In genomic region chr14:69324341-69324931, GRCh38 we compare ENCODE assay signal across 14 cellular contexts.
A peak's percentile ranks its signal among the peaks of the same experiment; 100 is the strongest.
DNase-seq lines count a peak whose midpoint lies in the region; ATAC-seq, FAIRE-seq and TF ChIP-seq lines count a peak whose summit lies in the region.
"Had no signal": no experiment of that assay in that cellular context is flagged by ENCODE, and none has a peak within 500 bp of the region (broad histone marks: within the 10 kb centered on the region; RNA-seq: fewer than 3 reads in every experiment).

No MANE protein-coding gene starts in this region.

- H3K23me2 ChIP-seq in H1 (ENCODE audit: low read depth, low read length): no peaks in the 10 kb centered on the region

- no peak overlapping the region for H4K5ac ChIP-seq in H1 (ENCODE audit: insufficient read length, low read depth, low read length)

- no peaks in the 10 kb centered on the region for H3K79me2 ChIP-seq in H1 (ENCODE audit: control insufficient read depth in 1 of 2, insufficient read depth in 2 of 2, low read length in 2 of 2)

- 88% methylated on average over 8 of the region's 9 CpGs; no CpG with 5 or more reads in 1 of the 2 experiments for WGBS in H1 (ENCODE audit: extremely low coverage in 1 of 2, insufficient coverage in 1 of 2, insufficient read length in 1 of 2, insufficient replicate concordance in 2 of 2, low coverage in 1 of 2, low lambda C conversion rate in 2 of 2, missing lambda C conversion rate in 1 of 2), 2 experiments
- WGBS in neuronal stem cell (ENCODE audit: extremely low coverage in 2 of 2, insufficient read length in 2 of 2, insufficient replicate concordance in 1 of 2), 2 donors: no CpG with 5 or more reads among the region's 9 CpGs

- intact Hi-C loops in uterus (cut with DNase I; ENCODE audit: low total_unique reads) (no loop called here), posterior vena cava (cut with DNase I) (no loop called here)

- TF ChIP-seq POLR2A in H1 (IDR thresholded peaks at IDR 0.05; ENCODE audit: control extremely low read depth in 1 of 2, low read depth in 2 of 2, low read length in 2 of 2) (no peak), uterus (IDR thresholded peaks at IDR 0.05) (no peak)

- H3K18ac ChIP-seq in H1 (ENCODE audit: extremely low read depth, low read length): no peak overlapping the region
- peak overlapping the region; percentile 20 for H3K18ac ChIP-seq in neuronal stem cell (ENCODE audit: low read length)

- H4K91ac ChIP-seq in H1 (replicated peaks; ENCODE audit: insufficient read length, low read length) (no peak overlapping the region), neuronal stem cell (ENCODE audit: low read depth, low read length, poor library complexity) (no peak overlapping the region)

- H3K9me3 ChIP-seq in H1 (ENCODE audit: insufficient read depth in 2 of 2, low read depth in 1 of 2, low read length in 1 of 2) (no peaks in the 10 kb centered on the region), neuronal stem cell (replicated peaks in 1 of 2; ENCODE audit: control insufficient read depth in 2 of 2, insufficient read depth in 1 of 2, low read depth in 1 of 2, low read length in 2 of 2) (peaks cover 0 to 2% of the 10 kb centered on the region in 2 donors), uterus (no peaks in the 10 kb centered on the region)

- TF ChIP-seq RAD21 in H1 (IDR thresholded peaks at IDR 0.05 in 1 of 2, conservative IDR thresholded peaks at IDR 0.05 in 1 of 2; ENCODE audit: low read depth in 2 of 2, low read length in 2 of 2): no peak

- no peak overlapping the region for H2BK20ac ChIP-seq in H1 (ENCODE audit: low read length)

- TF ChIP-seq CTCF in H1 (IDR thresholded peaks at IDR 0.05; ENCODE audit: control extremely low read depth in 1 of 3, insufficient read depth in 1 of 3, low read depth in 1 of 3, low read length in 3 of 3): no peak
- no peak for TF ChIP-seq CTCF in uterus (IDR thresholded peaks at IDR 0.05)

- no peaks in the 10 kb centered on the region for H3K27me3 ChIP-seq in H1 (replicated peaks in 1 of 4; ENCODE audit: control insufficient read depth in 3 of 4, extremely low read depth in 1 of 4, insufficient read depth in 3 of 4, low read length in 3 of 4)
- no peaks in the 10 kb centered on the region for H3K27me3 ChIP-seq in neuronal stem cell (ENCODE audit: control insufficient read depth in 3 of 3, insufficient read depth in 3 of 3, low read depth in 1 of 3, low read length in 3 of 3)
- H3K27me3 ChIP-seq in uterus: no peaks in the 10 kb centered on the region

- H3K9ac ChIP-seq in H1 (replicated peaks in 1 of 4; ENCODE audit: extremely low read depth in 1 of 4, low read depth in 3 of 4, low read length in 3 of 4) (no peak overlapping the region), neuronal stem cell (ENCODE audit: low read depth, low read length, poor library complexity) (peak overlapping the region; percentile 9)

- TF ChIP-seq EP300 in H1 (IDR thresholded peaks at IDR 0.05; ENCODE audit: borderline replicate concordance in 1 of 2, low read depth in 2 of 2, low read length in 2 of 2): no peak

- no peaks in the 10 kb centered on the region for H3K9me3 Mint-ChIP-seq in stimulated activated naive CD8-positive, alpha-beta T cell treated with anti-CD3 and anti-CD28 coated beads, Interleukin-15, amount 100 ng/mL, for 72 hours
- H3K9me3 Mint-ChIP-seq: H9 had no signal

- H3K14ac ChIP-seq in H1 (ENCODE audit: insufficient read length) (no peak overlapping the region), neuronal stem cell (ENCODE audit: low read length) (no peak overlapping the region)

- H3K23ac ChIP-seq in H1 (ENCODE audit: insufficient read length) (no peak overlapping the region), neuronal stem cell (ENCODE audit: low read depth, low read length, poor library complexity) (no peak overlapping the region)

- H2BK120ac ChIP-seq in H1 (replicated peaks; ENCODE audit: low read depth, low read length): no peak overlapping the region
- no peak overlapping the region for H2BK120ac ChIP-seq in neuronal stem cell (ENCODE audit: low read depth, low read length)

- peak overlapping the region; percentile 40; the same call in 1 of the 2 replicates for H2BK15ac ChIP-seq in H1 (ENCODE audit: low read length)
- no peak overlapping the region for H2BK15ac ChIP-seq in neuronal stem cell (ENCODE audit: low read length)

- no peak overlapping the region for H3K56ac ChIP-seq in H1 (replicated peaks; ENCODE audit: insufficient read length, low read depth, low read length)

- H3K4me3 Mint-ChIP-seq in stimulated activated naive CD8-positive, alpha-beta T cell treated with anti-CD3 and anti-CD28 coated beads, Interleukin-15, amount 100 ng/mL, for 72 hours: no peak overlapping the region

- FAIRE-seq in H1 (lab: Jason Lieb, UNC): no peak

- H3K79me1 ChIP-seq in H1 (ENCODE audit: low read depth, low read length): no peaks in the 10 kb centered on the region
- no peaks in the 10 kb centered on the region for H3K79me1 ChIP-seq in neuronal stem cell (ENCODE audit: low read depth, low read length)

- no peak for ATAC-seq in stimulated activated naive CD8-positive, alpha-beta T cell treated with anti-CD3 and anti-CD28 coated beads, Interleukin-15, amount 100 ng/mL, for 72 hours
- ATAC-seq in stimulated activated naive CD8-positive, alpha-beta T cell treated with anti-CD3 and anti-CD28 coated beads, Interleukin-15, Interleukin-2, amounts not matched to agents 100 U/mL and 50 U/mL, for 24 hours: no peak

- H4K8ac ChIP-seq in H1 (ENCODE audit: extremely low read depth, insufficient read depth, low read length) (no peak overlapping the region; the same call in 1 of the 2 replicates), neuronal stem cell (ENCODE audit: low read depth, low read length) (no peak overlapping the region)

- H4K20me1 ChIP-seq in H1 (replicated peaks in 1 of 2; ENCODE audit: control insufficient read depth in 1 of 2, insufficient read depth in 2 of 2, low read length in 2 of 2): no peaks in the 10 kb centered on the region

- CTCF ChIA-PET in H1 (lab: Charles Lee; ENCODE audit: partially characterized antibody): interaction anchor here (0.8 to 5.5 kb wide), 17 partner anchors 8 to 82 kb away, joined by 3 to 34 read pairs (median 8); no protein-coding TSS in a partner anchor

- peak overlapping the region; percentile 40 for H3K4ac ChIP-seq in H1 (replicated peaks; ENCODE audit: insufficient read length, low read depth, low read length)
- no peak overlapping the region for H3K4ac ChIP-seq in neuronal stem cell (ENCODE audit: low read length)

- no peak overlapping the region for H3K27ac ChIP-seq in H1 (ENCODE audit: low read depth, low read length)
- no peak overlapping the region for H3K27ac ChIP-seq in neuronal stem cell (replicated peaks; ENCODE audit: low read length)
- H3K27ac ChIP-seq in uterus: no peak overlapping the region

- H3K27me3 Mint-ChIP-seq in stimulated activated naive CD8-positive, alpha-beta T cell treated with anti-CD3 and anti-CD28 coated beads, Interleukin-15, amount 100 ng/mL, for 72 hours: peaks cover 8% of the 10 kb centered on the region

- H3K4me1 ChIP-seq in H1 (replicated peaks in 1 of 4; ENCODE audit: control insufficient read depth in 3 of 4, insufficient read depth in 4 of 4, low read length in 3 of 4) (peaks cover 0 to 15% (median 6%) of the 10 kb centered on the region in 4 experiments; a peak in 6 of 7 replicates), neuronal stem cell (ENCODE audit: control insufficient read depth in 2 of 2, insufficient read depth in 1 of 2, low read depth in 1 of 2, low read length in 2 of 2) (peaks cover 7 to 11% of the 10 kb centered on the region in 2 donors), uterus (no peaks in the 10 kb centered on the region)

- H3K4me3 ChIP-seq in H1 (ENCODE audit: extremely low read depth in 1 of 4, insufficient read depth in 2 of 4, low read depth in 3 of 4, low read length in 4 of 4) (no peak overlapping the region), neuronal stem cell (ENCODE audit: low read length in 2 of 2) (no peak overlapping the region), uterus (no peak overlapping the region)

- H3K27ac Mint-ChIP-seq in stimulated activated naive CD8-positive, alpha-beta T cell treated with anti-CD3 and anti-CD28 coated beads, Interleukin-15, amount 100 ng/mL, for 72 hours: peak overlapping the region; percentile 49 to 57

- H2BK12ac ChIP-seq in H1 (ENCODE audit: low read depth, low read length) (peak overlapping the region; percentile 43; the same call in 1 of the 2 replicates), neuronal stem cell (ENCODE audit: low read length) (no peak overlapping the region)

- POLR2A ChIA-PET in H1 (lab: Charles Lee; ENCODE audit: partially characterized antibody): interaction anchor here (1.0 kb wide), 1 partner anchor 17 kb away, joined by 3 read pairs; no protein-coding TSS in a partner anchor

- no peak for DNase-seq in stimulated activated naive CD8-positive, alpha-beta T cell treated with anti-CD3 and anti-CD28 coated beads, Interleukin-15, amount 100 ng/mL, for 72 hours
- DNase-seq in stimulated activated naive CD8-positive, alpha-beta T cell treated with anti-CD3 and anti-CD28 coated beads, Interleukin-15, Interleukin-2, amounts not matched to agents 100 U/mL and 50 U/mL, for 24 hours: no peak
- no peak for DNase-seq in H1 (ENCODE audit: low read depth in 1 of 2, low spot score in 2 of 2)
- DNase-seq in neuronal stem cell (ENCODE audit: low spot score): no peak
- peak; percentile 6 for DNase-seq in uterus
- no peak for DNase-seq in posterior vena cava (ENCODE audit: low spot score)
- DNase-seq in NCI-H1694 treated with DMSO at 0.1 percent for 48 hours (lab: John Stamatoyannopoulos, UW): no peak
- no peak for DNase-seq in stimulated activated naive CD4-positive, alpha-beta T cell treated with Interleukin-2 at 50 U/mL for 16 hours (lab: John Stamatoyannopoulos, UW)
- DNase-seq: H9, KG1, NCI-H1048, NCI-H146, NCI-H2107, NCI-H345 had no signal

- no peaks in the 10 kb centered on the region for H3K4me1 Mint-ChIP-seq in stimulated activated naive CD8-positive, alpha-beta T cell treated with anti-CD3 and anti-CD28 coated beads, Interleukin-15, amount 100 ng/mL, for 72 hours

- H2AK5ac ChIP-seq in H1 (ENCODE audit: low read depth, low read length): peak overlapping the region; percentile 53; the same call in 1 of the 2 replicates
- no peak overlapping the region for H2AK5ac ChIP-seq in neuronal stem cell (ENCODE audit: low read depth, low read length)

- no peak overlapping the region for H3K4me2 ChIP-seq in H1 (ENCODE audit: insufficient read depth in 1 of 2, low read depth in 2 of 2, low read length in 2 of 2)
- no peak overlapping the region for H3K4me2 ChIP-seq in neuronal stem cell (ENCODE audit: insufficient read depth, low read length, poor library complexity, severe bottlenecking)

- no peak overlapping the region for H2AFZ ChIP-seq in H1 (ENCODE audit: low read length)
- no peak overlapping the region for H2AFZ ChIP-seq in neuronal stem cell (ENCODE audit: low read length)

- H3K36me3 ChIP-seq in H1 (ENCODE audit: control insufficient read depth in 2 of 4, insufficient read depth in 4 of 4, low read length in 3 of 4) (no peaks in the 10 kb centered on the region), neuronal stem cell (replicated peaks in 1 of 2; ENCODE audit: control insufficient read depth in 2 of 2, insufficient read depth in 2 of 2, low read length in 2 of 2) (peaks cover 2 to 41% of the 10 kb centered on the region in 2 donors), uterus (no peaks in the 10 kb centered on the region)

- H2BK5ac ChIP-seq in H1 (ENCODE audit: low read depth, low read length) (no peak overlapping the region), neuronal stem cell (ENCODE audit: low read length) (no peak overlapping the region)

Comparison
In these comparisons a context has a peak if more than half of its experiments do, and no peak if none do; other contexts are left out.
1. DNase-seq: peak in uterus (2 of 2); none in stimulated activated naive CD8-positive, alpha-beta T cell treated with anti-CD3 and anti-CD28 coated beads, Interleukin-15, amount 100 ng/mL, for 72 hours (0 of 2), stimulated activated naive CD8-positive, alpha-beta T cell treated with anti-CD3 and anti-CD28 coated beads, Interleukin-15, Interleukin-2, amounts not matched to agents 100 U/mL and 50 U/mL, for 24 hours (single experiment), H1 (0 of 2), neuronal stem cell (single experiment), posterior vena cava (single experiment), NCI-H1694 treated with DMSO at 0.1 percent for 48 hours (single experiment) and stimulated activated naive CD4-positive, alpha-beta T cell treated with Interleukin-2 at 50 U/mL for 16 hours (single experiment).